In the genomic region with DNA sequence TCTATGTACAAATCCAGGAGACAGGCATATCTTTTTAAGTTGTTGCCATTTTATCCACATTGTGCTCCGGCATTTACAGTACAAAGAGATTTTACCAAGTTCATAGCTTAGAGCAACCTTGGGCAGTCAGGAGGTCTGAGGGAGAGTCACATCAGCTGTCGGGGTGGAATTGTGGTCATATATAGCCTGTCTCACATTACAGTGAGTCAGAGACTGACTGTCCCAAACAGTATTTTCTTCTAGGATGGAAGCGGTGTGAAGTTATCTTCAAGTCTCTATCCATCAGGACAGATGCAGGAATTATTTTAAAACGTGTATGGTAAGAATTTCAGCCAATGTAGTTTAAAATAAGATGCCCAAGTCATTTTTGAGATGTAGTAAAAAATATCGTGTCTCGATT, we compare ENCODE assay signal across 11 cellular contexts. TPM values are rescaled to one million over a fixed set of nuclear protein-coding genes. Genes with fewer than 3 reads are reported as not detected.
DNase-seq lines count a peak whose midpoint lies in the region; ATAC-seq and TF ChIP-seq lines count a peak whose summit lies in the region.
"Had no signal": no experiment of that assay in that cellular context is flagged by ENCODE, and none has a peak within 500 bp of the region (broad histone marks: within the 10 kb centered on the region; RNA-seq: fewer than 3 reads in every experiment).

No MANE protein-coding gene starts in this region.

- no peaks in the 10 kb centered on the region for H3K9me3 Mint-ChIP-seq in stimulated activated effector memory CD8-positive, alpha-beta T cell treated with anti-CD3 and anti-CD28 coated beads, Interleukin-12 subunit alpha, Interleukin-12 subunit beta, amount 100 ng/mL, for 72 hours
- H3K9me3 Mint-ChIP-seq: activated T-cell treated with anti-CD3 and anti-CD28 coated beads, Interleukin-2, amount 50 U/mL, for 4 hours had no signal

- no peak for TF ChIP-seq CTCF in heart left ventricle (IDR thresholded peaks at IDR 0.05)

- H3K4me1 Mint-ChIP-seq in stimulated activated effector memory CD8-positive, alpha-beta T cell treated with anti-CD3 and anti-CD28 coated beads, Interleukin-12 subunit alpha, Interleukin-12 subunit beta, amount 100 ng/mL, for 72 hours: no peaks in the 10 kb centered on the region

- peak overlapping the region in 11 of 12 donors; percentile 1 to 72 (median 58) for H3K27ac ChIP-seq in heart left ventricle

- intact Hi-C loops in heart left ventricle (cut with DNase I): no loop called here

- DNase-seq in HS-5 (ENCODE audit: low read depth) (peak; percentile 61), amniotic stem cell (lab: John Stamatoyannopoulos, UW) (peak; percentile 63), heart left ventricle (no peak), stromal cell of bone marrow (ENCODE audit: low read depth) (peak; percentile 64), GM19238 (ENCODE audit: insufficient read length, low spot score) (no peak), NCI-H1105 treated with DMSO at 0.1 percent for 48 hours (lab: John Stamatoyannopoulos, UW) (no peak)
- no peak for DNase-seq in stimulated activated effector memory CD8-positive, alpha-beta T cell treated with anti-CD3 and anti-CD28 coated beads, Interleukin-12 subunit alpha, Interleukin-12 subunit beta, amount 100 ng/mL, for 72 hours (ENCODE audit: low spot score in 2 of 2)
- no peak for DNase-seq in activated CD8-positive, alpha-beta memory T cell treated with anti-CD3 and anti-CD28 coated beads for 24 hours
- DNase-seq: activated T-cell treated with anti-CD3 and anti-CD28 coated beads, Interleukin-2, amount 50 U/mL, for 4 hours; hippocampal formation; NCI-H1092 treated with DMSO at 0.1 percent for 48 hours had no signal

- no peak overlapping the region for H3K4me3 Mint-ChIP-seq in stimulated activated effector memory CD8-positive, alpha-beta T cell treated with anti-CD3 and anti-CD28 coated beads, Interleukin-12 subunit alpha, Interleukin-12 subunit beta, amount 100 ng/mL, for 72 hours
- H3K4me3 Mint-ChIP-seq: activated T-cell treated with anti-CD3 and anti-CD28 coated beads, Interleukin-2, amount 50 U/mL, for 4 hours had no signal

- 37 to 52% (median 47%) methylated on average over 6 of the region's 6 CpGs for WGBS in heart left ventricle, 4 donors

- H3K27ac Mint-ChIP-seq in stimulated activated effector memory CD8-positive, alpha-beta T cell treated with anti-CD3 and anti-CD28 coated beads, Interleukin-12 subunit alpha, Interleukin-12 subunit beta, amount 100 ng/mL, for 72 hours: no peak overlapping the region

- no peaks in the 10 kb centered on the region for H3K36me3 Mint-ChIP-seq in stimulated activated effector memory CD8-positive, alpha-beta T cell treated with anti-CD3 and anti-CD28 coated beads, Interleukin-12 subunit alpha, Interleukin-12 subunit beta, amount 100 ng/mL, for 72 hours

- ATAC-seq in heart left ventricle: peak; percentile 86 to 93 (median 88)
- no peak for ATAC-seq in stimulated activated effector memory CD8-positive, alpha-beta T cell treated with anti-CD3 and anti-CD28 coated beads, Interleukin-12 subunit alpha, Interleukin-12 subunit beta, amount 100 ng/mL, for 72 hours
- ATAC-seq: activated T-cell treated with anti-CD3 and anti-CD28 coated beads, Interleukin-2, amount 50 U/mL, for 4 hours had no signal

- H3K36me3 ChIP-seq in heart left ventricle: peaks cover 0 to 19% (median 0%) of the 10 kb centered on the region in 9 donors

- H3K27me3 ChIP-seq in heart left ventricle: no peaks in the 10 kb centered on the region

- TF ChIP-seq POLR2A in heart left ventricle (IDR thresholded peaks at IDR 0.05): no peak

- H3K4me3 ChIP-seq in heart left ventricle: no peak overlapping the region

- H3K4me1 ChIP-seq in heart left ventricle: peaks cover 0 to 17% (median 5%) of the 10 kb centered on the region in 12 donors

- H3K9me3 ChIP-seq in heart left ventricle: no peaks in the 10 kb centered on the region

RNA-seq across cellular contexts. Expression of gene GPRC5B, which starts 53.0 kb away (rescaled TPM):
- 100 to 1,000 TPM in 1 of 9 donors, 10 to 100 TPM in 8; 54.7 to 104 (median 77.9) TPM for total RNA-seq in heart left ventricle
- polyA plus RNA-seq in heart left ventricle: 10 to 100 TPM; 43.0 to 97.5 TPM

Comparison
In these comparisons a context has a peak if more than half of its experiments do, and no peak if none do; other contexts are left out.
1. DNase-seq: peak in HS-5 (single experiment), amniotic stem cell (single experiment) and stromal cell of bone marrow (single experiment); none in heart left ventricle (0 of 5), stimulated activated effector memory CD8-positive, alpha-beta T cell treated with anti-CD3 and anti-CD28 coated beads, Interleukin-12 subunit alpha, Interleukin-12 subunit beta, amount 100 ng/mL, for 72 hours (0 of 2), GM19238 (single experiment), NCI-H1105 treated with DMSO at 0.1 percent for 48 hours (single experiment) and activated CD8-positive, alpha-beta memory T cell treated with anti-CD3 and anti-CD28 coated beads for 24 hours (single experiment).